Comparison of ENCODE assay signal across 11 cellular contexts in genomic region chr17:6940186-6940649, GRCh38. TPM values are rescaled to one million over a fixed set of nuclear protein-coding genes. Genes with fewer than 3 reads are reported as not detected.
A peak's percentile ranks its signal among the peaks of the same experiment; 100 is the strongest.
DNase-seq lines count a peak whose midpoint lies in the region; ATAC-seq, FAIRE-seq and TF ChIP-seq lines count a peak whose summit lies in the region.
"Had no signal": no experiment of that assay in that cellular context is flagged by ENCODE, and none has a peak within 500 bp of the region (broad histone marks: within the 10 kb centered on the region; RNA-seq: fewer than 3 reads in every experiment).

No MANE protein-coding gene starts in this region.

- H2BK15ac ChIP-seq in neuronal stem cell (ENCODE audit: low read length) = no peak overlapping the region

- H3K18ac ChIP-seq in neuronal stem cell (ENCODE audit: low read length) = no peak overlapping the region

- H3K4me1 ChIP-seq in CD4-positive, alpha-beta memory T cell (ENCODE audit: insufficient read depth, low read length) = no peaks in the 10 kb centered on the region
- H3K4me1 ChIP-seq in K562 (replicated peaks in 1 of 2; ENCODE audit: control insufficient read depth in 2 of 2, insufficient read depth in 2 of 2, low read length in 2 of 2) (peaks cover 14 to 17% of the 10 kb centered on the region in 2 experiments), neuronal stem cell (ENCODE audit: control insufficient read depth in 2 of 2, insufficient read depth in 1 of 2, low read depth in 1 of 2, low read length in 2 of 2) (peaks cover 0 to 2% of the 10 kb centered on the region in 2 donors)

- no peak for TF ChIP-seq CTCF in K562 (IDR thresholded peaks at IDR 0.05 in 2 of 3, conservative IDR thresholded peaks at IDR 0.05 in 1 of 3; ENCODE audit: insufficient read depth in 2 of 3, low read depth in 1 of 3, low read length in 3 of 3)

- no peaks in the 10 kb centered on the region for H3K9me3 ChIP-seq in CD4-positive, alpha-beta memory T cell (ENCODE audit: control insufficient read depth in 1 of 2, low read length in 2 of 2)
- H3K9me3 ChIP-seq in K562 (replicated peaks; ENCODE audit: control insufficient read depth, insufficient read depth, low read depth, low read length) = no peaks in the 10 kb centered on the region
- no peaks in the 10 kb centered on the region for H3K9me3 ChIP-seq in neuronal stem cell (replicated peaks in 1 of 2; ENCODE audit: control insufficient read depth in 2 of 2, insufficient read depth in 1 of 2, low read depth in 1 of 2, low read length in 2 of 2)

- H4K8ac ChIP-seq in neuronal stem cell (ENCODE audit: low read depth, low read length) = no peak overlapping the region

- FAIRE-seq in K562 (lab: Jason Lieb, UNC) = peak; percentile 83

- in situ Hi-C loops in K562 (cut with MboI) (no loop called here), ACHN (cut with HindIII; ENCODE audit: low pct_ligation_motif_present, low pct_unique_long_range_greater_than_20kb, low sequenced_read_pairs) (no loop called here)

- peak; percentile 92 for TF ChIP-seq POLR2A in K562 (conservative IDR thresholded peaks at IDR 0.05)

- peaks cover 0 to 7% (median 2%) of the 10 kb centered on the region in 4 donors for H3K4me1 Mint-ChIP-seq in CD4-positive, alpha-beta memory T cell

- peak; percentile 92 for ATAC-seq in K562
- ATAC-seq in HG03378 (IDR thresholded peaks at IDR 0.05; ENCODE audit: unreplicated experiment) = no peak

- intact Hi-C loops in CD4-positive, alpha-beta memory T cell (cut with micrococcal nuclease) = no loop called here
- intact Hi-C loops in K562 (cut with micrococcal nuclease) = no loop called here

- no peak overlapping the region for H3K23ac ChIP-seq in neuronal stem cell (ENCODE audit: low read depth, low read length, poor library complexity)

- H3K27ac ChIP-seq in CD4-positive, alpha-beta memory T cell (ENCODE audit: low read depth, low read length) = no peak overlapping the region
- H3K27ac ChIP-seq in K562 (ENCODE audit: extremely low read depth, low read depth, low read length) (peak overlapping the region; percentile 77), neuronal stem cell (replicated peaks; ENCODE audit: low read length) (no peak overlapping the region)

- H3K14ac ChIP-seq in neuronal stem cell (ENCODE audit: low read length) = no peak overlapping the region

- H3K4me3 Mint-ChIP-seq in CD4-positive, alpha-beta memory T cell = peak overlapping the region; percentile 26 to 77 (median 68)

- H2AFZ ChIP-seq in K562 (ENCODE audit: low read depth, low read length) = peak overlapping the region; percentile 91
- H2AFZ ChIP-seq in neuronal stem cell (ENCODE audit: low read length) = peak overlapping the region; percentile 3

- H2BK5ac ChIP-seq in neuronal stem cell (ENCODE audit: low read length) = no peak overlapping the region

- no peaks in the 10 kb centered on the region for H3K79me1 ChIP-seq in neuronal stem cell (ENCODE audit: low read depth, low read length)

- H3K4me2 ChIP-seq in K562 (ENCODE audit: insufficient read depth, low read length) (peak overlapping the region; percentile 83), neuronal stem cell (ENCODE audit: insufficient read depth, low read length, poor library complexity, severe bottlenecking) (no peak overlapping the region)

- no peaks in the 10 kb centered on the region for H3K36me3 Mint-ChIP-seq in CD4-positive, alpha-beta memory T cell

- H4K91ac ChIP-seq in neuronal stem cell (ENCODE audit: low read depth, low read length, poor library complexity) = no peak overlapping the region

- H3K27ac Mint-ChIP-seq in CD4-positive, alpha-beta memory T cell = peak overlapping the region in 3 of 7 donors; percentile 61 to 66 (median 61)

- peaks cover 30% of the 10 kb centered on the region for H3K79me2 ChIP-seq in K562 (ENCODE audit: control insufficient read depth, insufficient read depth, low read length)

- H2AK5ac ChIP-seq in neuronal stem cell (ENCODE audit: low read depth, low read length) = no peak overlapping the region

- BruUV-seq in K562 (replicated peaks; lab: Mats Ljungman, UMichigan) = no TSS peak

- no peak overlapping the region for H2BK12ac ChIP-seq in neuronal stem cell (ENCODE audit: low read length)

- 2% methylated on average over 6 of the region's 7 CpGs for WGBS in K562 (ENCODE audit: insufficient coverage, low coverage, missing lambda C conversion rate)
- no CpG with 5 or more reads among the region's 7 CpGs for WGBS in neuronal stem cell (ENCODE audit: extremely low coverage in 2 of 2, insufficient read length in 2 of 2, insufficient replicate concordance in 1 of 2), 2 donors

- no peaks in the 10 kb centered on the region for H3K27me3 Mint-ChIP-seq in CD4-positive, alpha-beta memory T cell

- no peaks in the 10 kb centered on the region for H4K20me1 ChIP-seq in K562 (replicated peaks; ENCODE audit: control insufficient read depth, insufficient read depth, low read length)

- DNase-seq in CD4-positive, alpha-beta memory T cell = peak in 1 of 5 donors; percentile 12
- DNase-seq in NCI-H1436 treated with DMSO at 0.1 percent for 48 hours (lab: John Stamatoyannopoulos, UW) (peak; percentile 3), K562 (ENCODE audit: extremely low read depth in 1 of 4, low spot score in 3 of 4) (peak; percentile 47 to 82 (median 60)), neuronal stem cell (ENCODE audit: low spot score) (no peak), SW 1271 (lab: John Stamatoyannopoulos, UW) (no peak), ACHN (no peak), NCI-H187 treated with DMSO at 0.1 percent for 48 hours (lab: John Stamatoyannopoulos, UW) (no peak)
- DNase-seq: effector CD8-positive, alpha-beta T cell had no signal

- POLR2A ChIA-PET in CD4-positive, alpha-beta memory T cell (lab: Charles Lee; ENCODE audit: partially characterized antibody) = no interaction called here
- POLR2A ChIA-PET in K562 (lab: Yijun Ruan, JAX) = interaction anchor here (0.7 to 5.1 kb wide), 8 partner anchors 12 to 334 kb away, joined by 3 to 52 read pairs (median 4); no protein-coding TSS in a partner anchor

- no peak overlapping the region for H2BK120ac ChIP-seq in neuronal stem cell (ENCODE audit: low read depth, low read length)

- H3K9me3 Mint-ChIP-seq in CD4-positive, alpha-beta memory T cell = no peaks in the 10 kb centered on the region

- H3K27me3 ChIP-seq in CD4-positive, alpha-beta memory T cell (ENCODE audit: insufficient read depth, low read length) = no peaks in the 10 kb centered on the region
- H3K27me3 ChIP-seq in K562 (ENCODE audit: control insufficient read depth in 2 of 2, insufficient read depth in 2 of 2, low read length in 2 of 2) = no peaks in the 10 kb centered on the region
- H3K27me3 ChIP-seq in neuronal stem cell (ENCODE audit: control insufficient read depth in 3 of 3, insufficient read depth in 3 of 3, low read depth in 1 of 3, low read length in 3 of 3) = no peaks in the 10 kb centered on the region

- H3K4me3 ChIP-seq in CD4-positive, alpha-beta memory T cell (ENCODE audit: low read length in 2 of 2) = no peak overlapping the region
- H3K4me3 ChIP-seq in K562 (peak overlapping the region; percentile 60), neuronal stem cell (ENCODE audit: low read length in 2 of 2) (no peak overlapping the region)

- no peaks in the 10 kb centered on the region for H3K36me3 ChIP-seq in CD4-positive, alpha-beta memory T cell (ENCODE audit: insufficient read depth, low read length)
- H3K36me3 ChIP-seq in K562 (ENCODE audit: control insufficient read depth, insufficient read depth, low read length) = peaks cover 4% of the 10 kb centered on the region; the same call in 1 of the 3 replicates
- no peaks in the 10 kb centered on the region for H3K36me3 ChIP-seq in neuronal stem cell (replicated peaks in 1 of 2; ENCODE audit: control insufficient read depth in 2 of 2, insufficient read depth in 2 of 2, low read length in 2 of 2)

- CTCF ChIA-PET in CD4-positive, alpha-beta memory T cell (lab: Charles Lee; ENCODE audit: partially characterized antibody) = interaction anchor here (1.7 kb wide), 1 partner anchor 10 kb away, joined by 4 read pairs; no protein-coding TSS in a partner anchor
- CTCF ChIA-PET in K562 (lab: Yijun Ruan, JAX; ENCODE audit: low intra/inter-chr PET ratio) = no interaction called here

- no peak for TF ChIP-seq EP300 in K562 (IDR thresholded peaks at IDR 0.05; ENCODE audit: low read length)

- peak overlapping the region; percentile 69 to 90 for H3K9ac ChIP-seq in K562 (ENCODE audit: insufficient read depth in 1 of 2, low read depth in 2 of 2, low read length in 2 of 2)
- H3K9ac ChIP-seq in neuronal stem cell (ENCODE audit: low read depth, low read length, poor library complexity) = no peak overlapping the region

- H3K4ac ChIP-seq in neuronal stem cell (ENCODE audit: low read length) = no peak overlapping the region

- no peak for TF ChIP-seq RAD21 in K562 (CRISPR knock-in tag; conservative IDR thresholded peaks at IDR 0.05 in 1 of 2, IDR thresholded peaks at IDR 0.05 in 1 of 2)

- no peaks in the 10 kb centered on the region for H3K9me1 ChIP-seq in K562 (ENCODE audit: control insufficient read depth, insufficient read depth, low read length)

TF ChIP-seq in K562, 482 proteins besides CTCF, POLR2A, EP300 and RAD21 (continues in another document):
- TF ChIP-seq ZNF124 (CRISPR knock-in tag; IDR thresholded peaks at IDR 0.05) (no peak), PHB2 (IDR thresholded peaks at IDR 0.05; ENCODE audit: low read depth) (no peak), NRF1 (conservative IDR thresholded peaks at IDR 0.05 in 1 of 2, IDR thresholded peaks at IDR 0.05 in 1 of 2) (no peak), CAMTA2 (CRISPR knock-in tag; conservative IDR thresholded peaks at IDR 0.05) (no peak)

RNA-seq across cellular contexts. Expression of gene ALOX12, which starts 55.6 kb away (rescaled TPM):
- not detected for total RNA-seq in CD4-positive, alpha-beta memory T cell
- under 1 TPM in 1 of 2 donors, not detected in 1; 0.19 TPM for polyA plus RNA-seq in CD4-positive, alpha-beta memory T cell
- 0.35 and 0.53 TPM in 2 replicates for total RNA-seq in K562 (2011; cell fraction: chromatin; rRNA removed; ENCODE audit: low replicate concordance)
- 0.17 and 0.26 TPM in 2 replicates for total RNA-seq in K562 (2011; cell fraction: nucleolus; rRNA removed)
- total RNA-seq in K562 (2011; cell fraction: nucleoplasm; rRNA removed) = 0.29 and 0.46 TPM in 2 replicates
- 0.09 and 0.57 TPM in 2 replicates for total RNA-seq in K562 (2014; rRNA removed)
- 0.18 and 0.38 TPM in 2 replicates for total RNA-seq in K562 (2014; rRNA removed; fragmentation: Illumina TruSeq; extraction: Trizol)
- total RNA-seq in K562 (2015; rRNA removed; fragmentation: Illumina TruSeq; extraction: Trizol) = 0.08 TPM in 1 of 2 replicates, not detected in the other
- total RNA-seq in K562 (2021) = 0.40 and 0.47 TPM in 2 replicates
- polyA plus RNA-seq in K562 (2011; rRNA removed) = 0.31 and 1.0 TPM in 2 replicates
- polyA plus RNA-seq in K562 (2011; cell fraction: cytosol; rRNA removed) = 0.64 and 0.65 TPM in 2 replicates
- 0.75 and 1.3 TPM in 2 replicates for polyA plus RNA-seq in K562 (2011; cell fraction: nucleus; rRNA removed)
- 1.3 and 6.2 TPM in 2 replicates for polyA plus RNA-seq in K562 (2012)
- 0.55 and 0.60 TPM in 2 replicates for polyA plus RNA-seq in K562 (2014; fragmentation: Illumina TruSeq; extraction: Trizol)
- 1 to 10 TPM in 1 of 2 experiments, under 1 TPM in 1; 0.91 to 1.1 TPM for polyA plus RNA-seq in K562 (2014; fragmentation: Nextera tagmentation; extraction: Ambion mirVana)
- polyA plus RNA-seq in K562 (2014; rRNA removed) = 0.91 and 0.98 TPM in 2 replicates
- 0.18 and 0.30 TPM in 2 replicates for polyA minus RNA-seq in K562 (2011; rRNA and poly(A)+ RNA removed)
- polyA minus RNA-seq in K562 (2011; cell fraction: cytosol; rRNA and poly(A)+ RNA removed) = 0.48 TPM in 1 of 2 replicates, not detected in the other
- polyA minus RNA-seq in K562 (2011; cell fraction: nucleus; rRNA and poly(A)+ RNA removed) = 0.44 TPM in 1 of 2 replicates, not detected in the other
- 0.32 TPM for polyA plus RNA-seq in neuronal stem cell (2013, experiment 1 of 2)
- 0.25 TPM for polyA plus RNA-seq in neuronal stem cell (2013, experiment 2 of 2)
- total RNA-seq: T-helper 1 cell treated with Interleukin-12 subunit alpha and Interleukin-12 subunit beta and Interleukin-4 antibody, amounts not matched to agents 30 ng/mL and 1 ng/mL, for 36 hours; urinary bladder had no signal

Comparison
In these comparisons a context has a peak if more than half of its experiments do, and no peak if none do; other contexts are left out.
1. DNase-seq: peak in NCI-H1436 treated with DMSO at 0.1 percent for 48 hours (single experiment) and K562 (4 of 4); none in neuronal stem cell (single experiment), SW 1271 (0 of 2), ACHN (single experiment) and NCI-H187 treated with DMSO at 0.1 percent for 48 hours (single experiment).